Comparison of ENCODE assay signal across 12 cellular contexts in the genomic region with DNA sequence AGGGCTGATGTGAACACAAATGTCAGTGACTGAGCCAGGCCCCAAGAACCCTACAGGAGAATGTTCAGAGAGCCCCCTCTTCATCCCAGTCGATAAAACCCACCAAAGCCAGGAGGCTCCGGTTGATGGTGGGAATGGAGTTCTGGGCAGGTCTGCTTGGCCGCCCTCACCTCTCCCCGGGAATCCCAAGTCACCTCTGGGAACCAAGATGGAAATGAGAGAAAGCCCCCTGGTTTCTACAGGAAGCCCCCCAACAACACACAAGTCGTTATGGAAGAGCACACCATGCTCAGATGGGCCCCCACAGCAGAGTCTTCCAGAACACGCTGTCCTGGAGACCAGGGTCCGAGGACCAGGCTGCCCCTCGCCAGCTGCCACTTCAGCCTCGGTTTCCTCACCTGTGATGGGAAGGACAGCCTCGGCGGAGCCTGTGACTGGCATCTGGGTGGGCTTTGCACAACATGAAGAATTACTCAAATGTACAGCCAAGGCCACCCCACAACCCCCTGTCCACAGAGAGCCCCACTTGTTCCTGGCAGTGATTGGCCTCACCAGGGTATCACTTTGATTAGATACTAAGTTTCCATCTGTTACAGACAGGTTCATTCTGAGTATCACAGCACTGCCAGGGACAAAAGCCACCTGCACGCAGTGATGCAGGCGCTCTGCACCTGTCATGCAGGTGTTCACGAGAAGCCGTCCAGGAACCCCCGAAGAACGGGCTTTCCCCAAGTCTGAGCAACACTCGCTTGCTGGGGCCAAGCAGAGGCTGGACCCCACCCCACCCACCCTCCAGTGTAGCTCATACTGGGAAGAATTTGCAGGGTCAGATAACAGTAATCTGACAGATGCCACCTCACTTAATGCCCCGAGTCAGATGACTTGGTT. TPM values are rescaled to one million over a fixed set of nuclear protein-coding genes. Genes with fewer than 3 reads are reported as not detected.
A peak's percentile ranks its signal among the peaks of the same experiment; 100 is the strongest.
DNase-seq lines count a peak whose midpoint lies in the region; ATAC-seq, FAIRE-seq and TF ChIP-seq lines count a peak whose summit lies in the region.
"Had no signal": no experiment of that assay in that cellular context is flagged by ENCODE, and none has a peak within 500 bp of the region (broad histone marks: within the 10 kb centered on the region; RNA-seq: fewer than 3 reads in every experiment).

No MANE protein-coding gene starts in this region.

- H3K36me3 Mint-ChIP-seq in CD14-positive monocyte = peaks cover 85 to 94% of the 10 kb centered on the region in 2 donors

- peaks cover 0 to 6% (median 0%) of the 10 kb centered on the region in 7 donors for H3K9me3 Mint-ChIP-seq in CD14-positive monocyte

- FAIRE-seq in kidney (lab: Jason Lieb, UNC) = no peak

- H3K27ac ChIP-seq in kidney (ENCODE audit: low read depth in 2 of 2, low read length in 2 of 2) = no peak overlapping the region
- H3K27ac ChIP-seq: brain microvascular endothelial cell, C4-2B had no signal

- H3K4me3 Mint-ChIP-seq in CD14-positive monocyte = no peak overlapping the region
- H3K4me3 Mint-ChIP-seq: activated CD8-positive, alpha-beta T cell treated with anti-CD3 and anti-CD28 coated beads, Interleukin-2, amount 10 ng/mL, durations not matched to agents 7 days and 5 days had no signal

- H3K4me1 Mint-ChIP-seq in CD14-positive monocyte = peaks cover 39% of the 10 kb centered on the region

- no peak for DNase-seq in CD14-positive monocyte (ENCODE audit: low spot score)
- DNase-seq in DMS53 treated with DMSO at 0.1 percent for 48 hours (lab: John Stamatoyannopoulos, UW; ENCODE audit: unreplicated experiment) = peak; percentile 17
- peak; percentile 47 for DNase-seq in NAMALWA (ENCODE audit: low spot score)
- peak; percentile 66 for DNase-seq in kidney
- no peak for DNase-seq in cardiac septum (ENCODE audit: low spot score)
- DNase-seq in amniotic stem cell (lab: John Stamatoyannopoulos, UW) = no peak
- DNase-seq in LoVo (ENCODE audit: low spot score) = no peak

- TF ChIP-seq CTCF in CD14-positive monocyte (IDR thresholded peaks at IDR 0.05) (no peak), kidney (IDR thresholded peaks at IDR 0.05; ENCODE audit: borderline replicate concordance, extremely low read depth, insufficient read depth) (no peak)

- ATAC-seq in HG03571 (IDR thresholded peaks at IDR 0.05; ENCODE audit: unreplicated experiment) = no peak

- intact Hi-C loops in CD14-positive monocyte (cut with micrococcal nuclease) = loop anchor here (1.0 to 5.0 kb wide), 3 partner anchors 32 to 161 kb away; a partner anchor contains a TSS
- intact Hi-C loops in kidney (cut with DNase I) = no loop called here
- intact Hi-C loops in cardiac septum (cut with DNase I) = loop anchor here (1.0 to 5.0 kb wide), 3 partner anchors 38 to 162 kb away; no protein-coding TSS in a partner anchor

- H3K4me1 ChIP-seq in kidney (ENCODE audit: control insufficient read depth in 1 of 2, insufficient read depth in 1 of 2, low read depth in 1 of 2, low read length in 2 of 2) = peaks cover 0 to 3% of the 10 kb centered on the region in 2 donors

- H3K27me3 Mint-ChIP-seq in CD14-positive monocyte (ENCODE audit: low read depth in 3 of 3) = peaks cover 0 to 5% (median 5%) of the 10 kb centered on the region in 3 donors

- H3K36me3 ChIP-seq in kidney (ENCODE audit: control insufficient read depth in 1 of 2, insufficient read depth in 2 of 2, low read length in 2 of 2) = peaks cover 6 to 18% of the 10 kb centered on the region in 2 donors
- H3K36me3 ChIP-seq: MG63 had no signal

- no peak overlapping the region for H3K4me3 ChIP-seq in kidney (ENCODE audit: low read length in 2 of 2)
- H3K4me3 ChIP-seq: MG63 had no signal

- H3K9ac ChIP-seq in kidney (ENCODE audit: low read length in 2 of 2) = no peak overlapping the region

- no peaks in the 10 kb centered on the region for H3K9me3 ChIP-seq in kidney (ENCODE audit: control insufficient read depth in 1 of 2, low read length in 2 of 2)
- H3K9me3 ChIP-seq: MG63 had no signal

- H3K27ac Mint-ChIP-seq in CD14-positive monocyte = peak overlapping the region; percentile 79 to 92 (median 85)
- H3K27ac Mint-ChIP-seq: activated CD8-positive, alpha-beta T cell treated with anti-CD3 and anti-CD28 coated beads, Interleukin-2, amount 10 ng/mL, durations not matched to agents 7 days and 5 days had no signal

RNA-seq across cellular contexts. Expression of a gene that starts 57.6 kb away (rescaled TPM):
- polyA plus RNA-seq in CD14-positive monocyte (under 1 TPM in 1 of 2 donors, not detected in 1; 0.02 TPM), kidney (ENCODE audit: insufficient read depth, low read depth, low replicate concordance) (0.04 TPM)
- total RNA-seq in kidney (2.4 TPM), cardiac septum (1.1 TPM)

Comparison
In these comparisons a context has a peak if more than half of its experiments do, and no peak if none do; other contexts are left out.
1. DNase-seq: peak in DMS53 treated with DMSO at 0.1 percent for 48 hours (single experiment), NAMALWA (single experiment) and kidney (single experiment); none in CD14-positive monocyte (single experiment), cardiac septum (single experiment), amniotic stem cell (single experiment) and LoVo (single experiment).